ENCODE assay signal across 33 cellular contexts in genomic region chr6:8828376-8828775, GRCh38.
A peak's percentile ranks its signal among the peaks of the same experiment; 100 is the strongest.
DNase-seq lines count a peak whose midpoint lies in the region; ATAC-seq, FAIRE-seq and TF ChIP-seq lines count a peak whose summit lies in the region.
"Had no signal": no experiment of that assay in that cellular context is flagged by ENCODE, and none has a peak within 500 bp of the region (broad histone marks: within the 10 kb centered on the region; RNA-seq: fewer than 3 reads in every experiment).

No MANE protein-coding gene starts in this region.

- POLR2A ChIA-PET in HepG2 (lab: Yijun Ruan, JAX) = no interaction called here

- FAIRE-seq in HepG2 (lab: Jason Lieb, UNC) (no peak), bronchial epithelial cell (lab: Jason Lieb, UNC) (no peak)
- FAIRE-seq: A204.1, A549, D721Med had no signal

- H3K27me3 ChIP-seq in HepG2 (ENCODE audit: control insufficient read depth in 1 of 2, insufficient read depth in 2 of 2, low read length in 2 of 2) (no peaks in the 10 kb centered on the region; a peak in 1 of 5 replicates), right lobe of liver (no peaks in the 10 kb centered on the region), bronchial epithelial cell (ENCODE audit: control insufficient read depth, insufficient read depth, low read length) (no peaks in the 10 kb centered on the region)
- H3K27me3 ChIP-seq: BE2C; BLaER1; BLaER1 treated with 17β-estradiol and CSF1 and Interleukin-3, amounts not matched to agents 10 nM and 100 nM had no signal

- no peaks in the 10 kb centered on the region for H3K36me3 Mint-ChIP-seq in nephron progenitor cell (ENCODE audit: low read depth)
- H3K36me3 Mint-ChIP-seq: CD14-positive monocyte; CD4-positive, alpha-beta memory T cell; CD4-positive, CD25-positive, alpha-beta regulatory T cell; CD8-positive, alpha-beta memory T cell; CD8-positive, alpha-beta T cell had no signal

- no peak overlapping the region for H3K9ac ChIP-seq in HepG2 (ENCODE audit: insufficient read depth, low read depth, low read length)
- H3K9ac ChIP-seq: BLaER1; BLaER1 treated with 17β-estradiol and CSF1 and Interleukin-3, amounts not matched to agents 10 nM and 100 nM had no signal

- no peak for ATAC-seq in HepG2
- ATAC-seq in right lobe of liver = no peak
- ATAC-seq: A549; CD8-positive, alpha-beta T cell had no signal

- DNase-seq in HepG2 (ENCODE audit: low spot score) (no peak), right lobe of liver (no peak), bronchial epithelial cell (ENCODE audit: low read depth) (peak; percentile 3), nephron progenitor cell (no peak)
- DNase-seq: 8988T; ACHN; AML-193; BE2C; C1 segment of cervical spinal cord; Caco-2; Calu3; CD4-positive, alpha-beta memory T cell; CD4-positive, alpha-beta T cell; CD4-positive, CD25-positive, alpha-beta regulatory T cell; CD8-positive, alpha-beta memory T cell; CD8-positive, alpha-beta T cell; COR-L47; DMS 273 treated with DMSO at 0.1 percent for 48 hours; DMS153; DMS53; DMS79; DMS79 treated with DMSO at 0.1 percent for 48 hours; DND-41; EL had no signal

- no peak overlapping the region for H3K27ac ChIP-seq in HepG2 (ENCODE audit: extremely low read length, insufficient read depth, low read length)
- no peak overlapping the region for H3K27ac ChIP-seq in right lobe of liver
- H3K27ac ChIP-seq: 22Rv1; A549; BLaER1; BLaER1 treated with 17β-estradiol and CSF1 and Interleukin-3, amounts not matched to agents 10 nM and 100 nM; C4-2B had no signal

- no peaks in the 10 kb centered on the region for H3K4me1 Mint-ChIP-seq in nephron progenitor cell
- H3K4me1 Mint-ChIP-seq: B cell; CD4-positive, alpha-beta memory T cell; CD4-positive, CD25-positive, alpha-beta regulatory T cell; CD8-positive, alpha-beta memory T cell had no signal

- intact Hi-C loops in HepG2 (cut with micrococcal nuclease; ENCODE audit: unreplicated experiment) = no loop called here
- intact Hi-C loops in right lobe of liver (cut with DNase I) = no loop called here

- peaks cover 9% of the 10 kb centered on the region for H3K27me3 Mint-ChIP-seq in nephron progenitor cell (ENCODE audit: low read depth, poor library complexity)
- H3K27me3 Mint-ChIP-seq: B cell; CD4-positive, alpha-beta memory T cell; CD4-positive, alpha-beta T cell; CD4-positive, CD25-positive, alpha-beta regulatory T cell; CD8-positive, alpha-beta memory T cell had no signal

- H3K9me3 Mint-ChIP-seq in nephron progenitor cell = no peaks in the 10 kb centered on the region

- no peaks in the 10 kb centered on the region for H4K20me1 ChIP-seq in HepG2 (ENCODE audit: insufficient read depth, low read length)
- H4K20me1 ChIP-seq: BLaER1; BLaER1 treated with 17β-estradiol and CSF1 and Interleukin-3, amounts not matched to agents 10 nM and 100 nM had no signal

- TF ChIP-seq RAD21 in HepG2 (CRISPR knock-in tag; IDR thresholded peaks at IDR 0.05) = no peak

- H3K79me2 ChIP-seq in HepG2 (ENCODE audit: insufficient read depth, low read length) = no peaks in the 10 kb centered on the region

- in situ Hi-C loops in HepG2 (cut with HindIII; ENCODE audit: extremely low pct_ligation_motif_present, low pct_unique_long_range_greater_than_20kb) = no loop called here

- H2AFZ ChIP-seq in HepG2 (ENCODE audit: low read length) = no peak overlapping the region

- no peak overlapping the region for H3K27ac Mint-ChIP-seq in nephron progenitor cell
- H3K27ac Mint-ChIP-seq: B cell; CD4-positive, alpha-beta memory T cell; CD4-positive, alpha-beta T cell; CD8-positive, alpha-beta memory T cell; CD8-positive, alpha-beta T cell had no signal

- H3K4me2 ChIP-seq in HepG2 (ENCODE audit: low read depth, low read length) = no peak overlapping the region
- H3K4me2 ChIP-seq: A549; BLaER1; BLaER1 treated with 17β-estradiol and CSF1 and Interleukin-3, amounts not matched to agents 10 nM and 100 nM had no signal

- TF ChIP-seq EP300 in HepG2 (IDR thresholded peaks at IDR 0.05; ENCODE audit: low read depth in 2 of 2, low read length in 2 of 2) = no peak
- no peak for TF ChIP-seq EP300 in HepG2 (CRISPR knock-in tag; IDR thresholded peaks at IDR 0.05; ENCODE audit: borderline replicate concordance)

- no peak overlapping the region for H3K4me3 Mint-ChIP-seq in nephron progenitor cell
- H3K4me3 Mint-ChIP-seq: B cell; CD14-positive monocyte; CD4-positive, alpha-beta memory T cell; CD4-positive, alpha-beta T cell; CD4-positive, CD25-positive, alpha-beta regulatory T cell; CD8-positive, alpha-beta memory T cell; CD8-positive, alpha-beta T cell had no signal

- H3K9me3 ChIP-seq in HepG2 (ENCODE audit: low read length) = no peaks in the 10 kb centered on the region
- no peaks in the 10 kb centered on the region for H3K9me3 ChIP-seq in right lobe of liver
- H3K9me3 ChIP-seq: A549; BE2C; BLaER1; BLaER1 treated with 17β-estradiol and CSF1 and Interleukin-3, amounts not matched to agents 10 nM and 100 nM; Caco-2 had no signal

- BruUV-seq in HepG2 (replicated peaks; lab: Mats Ljungman, UMichigan) = no TSS peak

- no peaks in the 10 kb centered on the region for H3K36me3 ChIP-seq in HepG2 (replicated peaks in 1 of 2; ENCODE audit: control insufficient read depth in 1 of 2, insufficient read depth in 2 of 2, low read length in 2 of 2)
- H3K36me3 ChIP-seq in right lobe of liver = no peaks in the 10 kb centered on the region
- no peaks in the 10 kb centered on the region for H3K36me3 ChIP-seq in bronchial epithelial cell (ENCODE audit: control insufficient read depth, insufficient read depth, low read length)
- H3K36me3 ChIP-seq: BE2C; BLaER1; BLaER1 treated with 17β-estradiol and CSF1 and Interleukin-3, amounts not matched to agents 10 nM and 100 nM had no signal

- CTCF ChIA-PET in HepG2 (lab: Yijun Ruan, JAX; ENCODE audit: low intra/inter-chr PET ratio, low total read pairs) = no interaction called here

- H3K4me1 ChIP-seq in HepG2 (ENCODE audit: insufficient read depth, low read length) (no peaks in the 10 kb centered on the region), right lobe of liver (peaks cover 0 to 11% (median 4%) of the 10 kb centered on the region in 4 donors)
- H3K4me1 ChIP-seq: A549; BE2C; BLaER1; BLaER1 treated with 17β-estradiol and CSF1 and Interleukin-3, amounts not matched to agents 10 nM and 100 nM; Caco-2 had no signal

- no peak for TF ChIP-seq POLR2A in HepG2 (IDR thresholded peaks at IDR 0.05; ENCODE audit: insufficient read depth in 1 of 2, low read depth in 2 of 2, low read length in 2 of 2)
- TF ChIP-seq POLR2A in right lobe of liver (IDR thresholded peaks at IDR 0.05) = no peak

- TF ChIP-seq CTCF in HepG2 (CRISPR knock-in tag; IDR thresholded peaks at IDR 0.05) (no peak), right lobe of liver (IDR thresholded peaks at IDR 0.05) (no peak), bronchial epithelial cell (IDR thresholded peaks at IDR 0.05; ENCODE audit: insufficient read depth, low read length, severe bottlenecking) (no peak), nephron progenitor cell (IDR thresholded peaks at IDR 0.05) (no peak)

- H3K4me3 ChIP-seq in HepG2 (replicated peaks in 1 of 3; ENCODE audit: insufficient read depth in 1 of 3, low read depth in 2 of 3, low read length in 3 of 3) (no peak overlapping the region), right lobe of liver (no peak overlapping the region), bronchial epithelial cell (ENCODE audit: low read depth, low read length) (no peak overlapping the region)
- H3K4me3 ChIP-seq: A549; BLaER1; BLaER1 treated with 17β-estradiol and CSF1 and Interleukin-3, amounts not matched to agents 10 nM and 100 nM had no signal

- WGBS in HepG2 (ENCODE audit: low lambda C conversion rate) = 2% methylated on average over 4 of the region's 4 CpGs
- WGBS in right lobe of liver (ENCODE audit: insufficient coverage, low coverage, low lambda C conversion rate, missing lambda C conversion rate) = 96% methylated on average over 4 of the region's 4 CpGs

TF ChIP-seq in HepG2, 621 proteins besides CTCF, POLR2A, EP300 and RAD21:
- no peak for TF ChIP-seq ZNF354B (CRISPR knock-in tag; IDR thresholded peaks at IDR 0.05)
- peak; percentile 61 for TF ChIP-seq ATF7 (IDR thresholded peaks at IDR 0.05)
- TF ChIP-seq ATF7 (CRISPR knock-in tag; IDR thresholded peaks at IDR 0.05) = no peak
- 0 out of 2 replicates have a peak, but pooled peaks have one; percentile 32 for TF ChIP-seq CEBPB (IDR thresholded peaks at IDR 0.05; ENCODE audit: borderline replicate concordance, low read depth, low read length)
